Comparison of ENCODE assay signal across 10 cellular contexts in genomic region chr20:11919046-11919445, GRCh38.
DNase-seq lines count a peak whose midpoint lies in the region; ATAC-seq and TF ChIP-seq lines count a peak whose summit lies in the region.
"Had no signal": no experiment of that assay in that cellular context is flagged by ENCODE, and none has a peak within 500 bp of the region (broad histone marks: within the 10 kb centered on the region; RNA-seq: fewer than 3 reads in every experiment).

No MANE protein-coding gene starts in this region.

- DNase-seq in GM13977 (ENCODE audit: low spot score) (no peak), NCI-H526 (lab: John Stamatoyannopoulos, UW) (peak; percentile 90 to 93), head of caudate nucleus (peak in 34 of 42 donors; percentile 13 to 75 (median 50)), retina (peak; percentile 57)
- no peak for DNase-seq in activated naive CD4-positive, alpha-beta T cell (lab: John Stamatoyannopoulos, UW)
- DNase-seq in activated CD4-positive, alpha-beta T cell treated with anti-CD3 and anti-CD28 coated beads, Interleukin-2, amount 50 U/mL, for 4 hours = no peak
- DNase-seq: activated CD4-positive, alpha-beta memory T cell treated with anti-CD3 and anti-CD28 coated beads for 36 hours had no signal

- ATAC-seq in GM18511 (IDR thresholded peaks at IDR 0.05; ENCODE audit: unreplicated experiment) = no peak
- no peak for ATAC-seq in GM21529 (IDR thresholded peaks at IDR 0.05; ENCODE audit: unreplicated experiment)
- ATAC-seq: esophagus mucosa had no signal

- intact Hi-C loops in head of caudate nucleus (cut with DNase I) = no loop called here

- in situ Hi-C loops in GM13977 (cut with MboI; ENCODE audit: low pct_unique_long_range_greater_than_20kb, low sequenced_read_pairs, unreplicated experiment) = no loop called here

- TF ChIP-seq CTCF in GM13977 (IDR thresholded peaks at IDR 0.05; ENCODE audit: extremely low read depth, insufficient read depth, missing control alignments) = peak; percentile 12

Comparison
In these comparisons a context has a peak if more than half of its experiments do, and no peak if none do; other contexts are left out.
1. DNase-seq: peak in NCI-H526 (2 of 2), head of caudate nucleus (34 of 42) and retina (single experiment); none in GM13977 (single experiment), activated naive CD4-positive, alpha-beta T cell (0 of 4) and activated CD4-positive, alpha-beta T cell treated with anti-CD3 and anti-CD28 coated beads, Interleukin-2, amount 50 U/mL, for 4 hours (0 of 2).